1 cellular context compared by ENCODE assay signal in the genomic region with DNA sequence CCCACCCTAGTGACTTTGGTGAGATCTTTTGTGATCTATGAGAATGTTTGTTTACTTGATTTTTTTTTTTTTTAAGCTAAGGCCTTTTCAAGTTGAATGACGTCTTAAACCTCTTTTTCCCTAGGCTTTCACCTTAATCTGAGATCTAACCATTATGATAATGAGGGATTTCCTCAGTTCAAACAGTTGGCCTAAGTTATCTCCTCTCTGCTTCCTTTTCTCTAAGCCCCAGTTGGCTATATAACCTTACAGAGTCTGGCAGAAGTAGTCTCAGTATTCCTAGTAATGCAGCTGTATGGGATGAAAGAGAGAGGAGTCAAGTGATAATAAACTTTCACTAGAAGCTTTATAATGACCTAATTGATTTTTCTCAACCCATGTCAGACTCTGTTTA.
TF ChIP-seq lines count a peak whose summit lies in the region.

No MANE protein-coding gene starts in this region.

TF ChIP-seq in HEK293, 187 proteins besides CTCF, POLR2A, EP300 and RAD21 (continued from another document):
- TF ChIP-seq ZNF114 (tag by site-specific recombination; IDR thresholded peaks at IDR 0.05) (no peak), ZNF433 (tag by site-specific recombination; IDR thresholded peaks at IDR 0.05; ENCODE audit: low read depth) (no peak), ZBTB17 (tag by site-specific recombination; IDR thresholded peaks at IDR 0.05) (no peak), ZNF596 (tag by site-specific recombination; IDR thresholded peaks at IDR 0.05) (no peak), TCF7L2 (IDR thresholded peaks at IDR 0.05; ENCODE audit: borderline replicate concordance, low read depth, low read length) (peak; percentile 91), PRDM4 (tag by site-specific recombination; IDR thresholded peaks at IDR 0.05) (no peak)
- TF ChIP-seq, protein P1, sequence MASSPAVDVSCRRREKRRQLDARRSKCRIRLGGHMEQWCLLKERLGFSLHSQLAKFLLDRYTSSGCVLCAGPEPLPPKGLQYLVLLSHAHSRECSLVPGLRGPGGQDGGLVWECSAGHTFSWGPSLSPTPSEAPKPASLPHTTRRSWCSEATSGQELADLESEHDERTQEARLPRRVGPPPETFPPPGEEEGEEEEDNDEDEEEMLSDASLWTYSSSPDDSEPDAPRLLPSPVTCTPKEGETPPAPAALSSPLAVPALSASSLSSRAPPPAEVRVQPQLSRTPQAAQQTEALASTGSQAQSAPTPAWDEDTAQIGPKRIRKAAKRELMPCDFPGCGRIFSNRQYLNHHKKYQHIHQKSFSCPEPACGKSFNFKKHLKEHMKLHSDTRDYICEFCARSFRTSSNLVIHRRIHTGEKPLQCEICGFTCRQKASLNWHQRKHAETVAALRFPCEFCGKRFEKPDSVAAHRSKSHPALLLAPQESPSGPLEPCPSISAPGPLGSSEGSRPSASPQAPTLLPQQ (tag by site-specific recombination; IDR thresholded peaks at IDR 0.05), result no peak
